12 cellular contexts compared by ENCODE assay signal in the genomic region with DNA sequence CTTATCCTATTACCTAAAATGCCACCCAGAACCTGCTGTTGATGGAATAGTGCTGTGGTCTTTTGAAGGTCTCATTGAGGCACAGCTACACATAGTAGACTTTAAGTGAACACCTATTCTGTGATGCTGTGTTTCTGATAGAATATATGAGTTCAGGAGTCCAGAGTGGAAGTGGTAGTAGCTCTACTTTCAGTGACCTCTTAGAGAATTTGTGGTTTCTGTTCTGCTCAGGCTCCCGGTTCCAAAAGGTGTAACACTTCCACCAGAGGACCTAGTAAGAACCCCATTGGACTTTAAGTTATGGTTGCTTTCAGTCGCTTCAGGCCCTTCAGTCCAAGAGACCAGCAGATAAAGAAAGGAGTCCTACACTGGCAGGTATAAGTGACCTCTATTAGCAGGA. TPM values are rescaled to one million over a fixed set of nuclear protein-coding genes. Genes with fewer than 3 reads are reported as not detected.
DNase-seq lines count a peak whose midpoint lies in the region; ATAC-seq, FAIRE-seq and TF ChIP-seq lines count a peak whose summit lies in the region.
"Had no signal": no experiment of that assay in that cellular context is flagged by ENCODE, and none has a peak within 500 bp of the region (broad histone marks: within the 10 kb centered on the region; RNA-seq: fewer than 3 reads in every experiment).

No MANE protein-coding gene starts in this region.

- TF ChIP-seq POLR2A in GM12878 (IDR thresholded peaks at IDR 0.05; ENCODE audit: low read depth, low read length) = no peak

- H3K4me1 ChIP-seq in GM12878 (ENCODE audit: control insufficient read depth, insufficient read depth, low read length) (peaks cover 37% of the 10 kb centered on the region), SJCRH30 (no peaks in the 10 kb centered on the region)

- peak overlapping the region; percentile 45; the same call in 1 of the 2 replicates for H3K4me3 ChIP-seq in GM12878
- no peak overlapping the region for H3K4me3 ChIP-seq in SJCRH30
- H3K4me3 ChIP-seq: esophagus squamous epithelium, skin epidermis had no signal

- POLR2A ChIA-PET in GM12878 (lab: Charles Lee) = interaction anchor here (0.6 to 7.1 kb wide), 8 partner anchors 10 to 140 kb away, joined by 3 to 72 read pairs (median 7); partner anchors contain the start of gene MYCBP2

- intact Hi-C loops in GM12878 (cut with micrococcal nuclease; ENCODE audit: unreplicated experiment) = no loop called here
- intact Hi-C loops in head of caudate nucleus (cut with DNase I) = no loop called here

- peak overlapping the region; percentile 53 for H2AFZ ChIP-seq in GM12878 (ENCODE audit: control insufficient read depth, low read depth, low read length)

- ATAC-seq in GM18870 (IDR thresholded peaks at IDR 0.05; ENCODE audit: unreplicated experiment) (peak; percentile 37), GM21619 (IDR thresholded peaks at IDR 0.05; ENCODE audit: unreplicated experiment) (peak; percentile 44), HG03103 (IDR thresholded peaks at IDR 0.05; ENCODE audit: low read depth, unreplicated experiment) (peak; percentile 21), GM12878 (peak; percentile 57)

- no peaks in the 10 kb centered on the region for H3K9me3 ChIP-seq in GM12878 (replicated peaks; ENCODE audit: control insufficient read depth, insufficient read depth, low read length)
- H3K9me3 ChIP-seq in SJCRH30 (replicated peaks) = no peaks in the 10 kb centered on the region
- H3K9me3 ChIP-seq: esophagus squamous epithelium had no signal

- TF ChIP-seq EP300 in GM12878 (IDR thresholded peaks at IDR 0.05; ENCODE audit: borderline replicate concordance in 1 of 2, control insufficient read depth in 1 of 2, low read depth in 2 of 2, low read length in 2 of 2) = no peak; a peak in 1 of 4 replicates

- H3K27ac ChIP-seq in GM12878 (ENCODE audit: control insufficient read depth, insufficient read depth) (peak overlapping the region; percentile 89), SJCRH30 (no peak overlapping the region)

- FAIRE-seq in GM12878 (lab: Jason Lieb, UNC) = no peak

- in situ Hi-C loops in GM12878 (cut with MboI) = loop anchor here (5.0 kb wide), 2 partner anchors 89 to 139 kb away; no protein-coding TSS in a partner anchor

- CTCF ChIA-PET in GM12878 (lab: Yijun Ruan, JAX) = interaction anchor here (1.0 to 5.1 kb wide), 11 partner anchors 9 to 140 kb away, joined by 3 to 62 read pairs (median 4); partner anchors contain the start of gene MYCBP2

- TF ChIP-seq RAD21 in GM12878 (IDR thresholded peaks at IDR 0.05; ENCODE audit: insufficient read depth, low read depth, low read length) = no peak

- TF ChIP-seq CTCF in GM12878 (IDR thresholded peaks at IDR 0.05 in 2 of 3, conservative IDR thresholded peaks at IDR 0.05 in 1 of 3; ENCODE audit: control insufficient read depth in 2 of 3, extremely low read depth in 1 of 3, insufficient read depth in 1 of 3, low read depth in 3 of 3, low read length in 3 of 3) = no peak

- H3K27me3 ChIP-seq in GM12878 (replicated peaks in 1 of 2; ENCODE audit: control insufficient read depth in 2 of 2, insufficient read depth in 2 of 2, low read length in 1 of 2) = no peaks in the 10 kb centered on the region
- H3K27me3 ChIP-seq in SJCRH30 = no peaks in the 10 kb centered on the region
- H3K27me3 ChIP-seq: esophagus squamous epithelium had no signal

- H3K9ac ChIP-seq in GM12878 (ENCODE audit: control insufficient read depth, insufficient read depth, low read length) = no peak overlapping the region; the same call in 1 of the 2 replicates

- DNase-seq in GM12878 (ENCODE audit: low read depth, low spot score) (no peak), SJCRH30 (no peak), anterior cingulate cortex (lab: John Stamatoyannopoulos, UW) (no peak), GF-D8 (lab: John Stamatoyannopoulos, UW) (no peak), head of caudate nucleus (no peak)
- DNase-seq: activated gamma-delta T cell treated with Interleukin-2 at 50 U/mL for 16 hours; central memory CD4-positive, alpha-beta T cell; esophagus squamous epithelium had no signal

- no peaks in the 10 kb centered on the region for H3K79me2 ChIP-seq in GM12878 (ENCODE audit: control insufficient read depth, insufficient read depth, low read length)

- no peaks in the 10 kb centered on the region for H4K20me1 ChIP-seq in GM12878 (ENCODE audit: control insufficient read depth, insufficient read depth)

- SMC1A ChIA-PET in GM12878 (lab: Charles Lee; ENCODE audit: uncharacterized antibody, unreplicated experiment) = interaction anchor here (0.9 to 5.4 kb wide), 23 partner anchors 10 to 227 kb away, joined by 3 to 89 read pairs (median 4); partner anchors contain the start of gene MYCBP2

- no TSS peak for BruUV-seq in GM12878 (replicated peaks; lab: Mats Ljungman, UMichigan)

- peak overlapping the region; percentile 97 for H3K4me2 ChIP-seq in GM12878 (ENCODE audit: control insufficient read depth, insufficient read depth)

- RAD21 ChIA-PET in GM12878 (lab: Charles Lee; ENCODE audit: unreplicated experiment) = interaction anchor here (0.6 to 5.4 kb wide), 9 partner anchors 11 to 164 kb away, joined by 3 to 85 read pairs (median 12); partner anchors contain the start of gene MYCBP2

- 45% methylated on average over 2 of the region's 2 CpGs for WGBS in GM12878 (ENCODE audit: insufficient coverage, insufficient replicate concordance, low lambda C conversion rate, missing lambda C conversion rate)

- H3K36me3 ChIP-seq in GM12878 (ENCODE audit: control insufficient read depth in 2 of 2, insufficient read depth in 2 of 2, low read length in 1 of 2) (no peaks in the 10 kb centered on the region), SJCRH30 (no peaks in the 10 kb centered on the region)
- H3K36me3 ChIP-seq: esophagus squamous epithelium had no signal

TF ChIP-seq in GM12878, 131 proteins besides CTCF, POLR2A, EP300 and RAD21 (continues in another document):
- TF ChIP-seq SPI1 (IDR thresholded peaks at IDR 0.05; ENCODE audit: borderline replicate concordance, insufficient read depth, low read depth, low read length) (peak; percentile 69; the same call in 1 of the 2 replicates), NR2F1 (conservative IDR thresholded peaks at IDR 0.05) (peak; percentile 57; the same call in 1 of the 2 replicates), FOS (IDR thresholded peaks at IDR 0.05; ENCODE audit: borderline replicate concordance, extremely low read depth, insufficient read length) (no peak), HDAC2 (IDR thresholded peaks at IDR 0.05) (no peak), TCF12 (IDR thresholded peaks at IDR 0.05; ENCODE audit: low read depth, low read length) (no peak), BRCA1 (IDR thresholded peaks at IDR 0.05; ENCODE audit: low read depth, low read length) (no peak)
- TF ChIP-seq, protein P1, sequence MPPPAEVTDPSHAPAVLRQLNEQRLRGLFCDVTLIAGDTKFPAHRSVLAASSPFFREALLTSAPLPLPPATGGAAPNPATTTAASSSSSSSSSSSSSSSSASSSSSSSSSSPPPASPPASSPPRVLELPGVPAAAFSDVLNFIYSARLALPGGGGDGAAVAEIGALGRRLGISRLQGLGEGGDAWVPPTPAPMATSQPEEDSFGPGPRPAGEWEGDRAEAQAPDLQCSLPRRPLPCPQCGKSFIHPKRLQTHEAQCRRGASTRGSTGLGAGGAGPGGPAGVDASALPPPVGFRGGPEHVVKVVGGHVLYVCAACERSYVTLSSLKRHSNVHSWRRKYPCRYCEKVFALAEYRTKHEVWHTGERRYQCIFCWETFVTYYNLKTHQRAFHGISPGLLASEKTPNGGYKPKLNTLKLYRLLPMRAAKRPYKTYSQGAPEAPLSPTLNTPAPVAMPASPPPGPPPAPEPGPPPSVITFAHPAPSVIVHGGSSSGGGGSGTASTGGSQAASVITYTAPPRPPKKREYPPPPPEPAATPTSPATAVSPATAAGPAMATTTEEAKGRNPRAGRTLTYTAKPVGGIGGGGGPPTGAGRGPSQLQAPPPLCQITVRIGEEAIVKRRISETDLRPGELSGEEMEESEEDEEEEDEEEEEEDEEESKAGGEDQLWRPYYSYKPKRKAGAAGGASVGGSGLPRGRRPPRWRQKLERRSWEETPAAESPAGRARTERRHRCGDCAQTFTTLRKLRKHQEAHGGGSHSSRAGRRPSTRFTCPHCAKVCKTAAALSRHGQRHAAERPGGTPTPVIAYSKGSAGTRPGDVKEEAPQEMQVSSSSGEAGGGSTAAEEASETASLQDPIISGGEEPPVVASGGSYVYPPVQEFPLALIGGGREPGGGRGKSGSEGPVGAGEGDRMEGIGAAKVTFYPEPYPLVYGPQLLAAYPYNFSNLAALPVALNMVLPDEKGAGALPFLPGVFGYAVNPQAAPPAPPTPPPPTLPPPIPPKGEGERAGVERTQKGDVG (CRISPR knock-in tag; IDR thresholded peaks at IDR 0.05) = no peak

RNA-seq across cellular contexts. Expression of gene MYCBP2, which starts 11.4 kb away (rescaled TPM):
- 652 and 698 TPM in 2 replicates for total RNA-seq in GM12878 (2013; cell fraction: nucleolus; rRNA removed)
- total RNA-seq in GM12878 (2014; rRNA removed) (126 and 135 TPM in 2 replicates), GM12878 (2014; rRNA removed; fragmentation: Illumina TruSeq; extraction: Trizol) (123 and 135 TPM in 2 replicates), GM12878 (2021) (151 and 152 TPM in 2 replicates)
- polyA plus RNA-seq in GM12878 (2011; ENCODE audit: low read depth) = 54.4 TPM
- polyA plus RNA-seq in GM12878 (2011; rRNA removed) (119 and 157 TPM in 2 replicates), GM12878 (2014; fragmentation: Illumina TruSeq; extraction: Trizol) (126 and 149 TPM in 2 replicates), GM12878 (2014; fragmentation: Nextera tagmentation; extraction: Ambion mirVana) (10 to 100 TPM; 51.9 to 56.6 TPM), GM12878 (2014; rRNA removed) (77.0 and 82.4 TPM in 2 replicates), GM12878 (2016; fragmentation: Nextera tagmentation; extraction: Ambion mirVana) (10 to 100 TPM; 56.8 to 62.4 TPM)
- polyA plus RNA-seq in GM12878 (2011; cell fraction: cytosol; rRNA removed) = 92.2 and 110 TPM in 2 replicates
- 164 and 187 TPM in 2 replicates for polyA plus RNA-seq in GM12878 (2011; cell fraction: nucleus; rRNA removed)
- polyA plus RNA-seq in GM12878 (2012) = 75.0 and 78.0 TPM in 2 replicates
- polyA minus RNA-seq in GM12878 (2011; rRNA and poly(A)+ RNA removed) = 271 and 396 TPM in 2 replicates
- 106 and 154 TPM in 2 replicates for polyA minus RNA-seq in GM12878 (2011; cell fraction: cytosol; rRNA and poly(A)+ RNA removed)
- polyA minus RNA-seq in GM12878 (2011; cell fraction: nucleus; rRNA and poly(A)+ RNA removed) = 339 and 523 TPM in 2 replicates
- total RNA-seq in SJCRH30 (2014; rRNA removed; shearing (Covaris generic)) = 45.2 and 49.8 TPM in 2 replicates
